ENCODE assay signal across 8 cellular contexts in genomic region chr1:151720974-151721787, GRCh38. TPM values are rescaled to one million over a fixed set of nuclear protein-coding genes. Genes with fewer than 3 reads are reported as not detected.
DNase-seq lines count a peak whose midpoint lies in the region; ATAC-seq and TF ChIP-seq lines count a peak whose summit lies in the region.

Gene RIIAD1, plus strand, starts transcription at chr1:151721522. Its CDS starts 15 bp downstream, at chr1:151721537.

- no peak for TF ChIP-seq POLR2A in gastroesophageal sphincter (IDR thresholded peaks at IDR 0.05)
- no peak for TF ChIP-seq POLR2A in ovary (IDR thresholded peaks at IDR 0.05)

- TF ChIP-seq CTCF in A673 (conservative IDR thresholded peaks at IDR 0.05; ENCODE audit: low read depth, low read length) = no peak
- peak in 1 of 4 experiments; percentile 21 for TF ChIP-seq CTCF in gastroesophageal sphincter (IDR thresholded peaks at IDR 0.05)
- no peak for TF ChIP-seq CTCF in ovary (IDR thresholded peaks at IDR 0.05)

- H3K27ac ChIP-seq in A673 (ENCODE audit: low read depth, low read length, poor library complexity, severe bottlenecking) (no peak within 1 kb of the TSS), gastroesophageal sphincter (peak within 1 kb of the TSS; percentile 76 to 89 (median 84)), ovary (peak within 1 kb of the TSS; percentile 17 to 68)

- peak; percentile 38 for DNase-seq in A673 (ENCODE audit: low spot score)
- peak; percentile 6 for DNase-seq in NCI-H1092 (lab: John Stamatoyannopoulos, UW)
- peak; percentile 46 to 60 for DNase-seq in activated T-cell treated with anti-CD3 and anti-CD28 coated beads, Interleukin-2, amount 50 U/mL, for 48 hours
- peak; percentile 42 to 67 (median 53) for DNase-seq in ovary
- no peak for DNase-seq in putamen (ENCODE audit: low spot score)
- no peak for DNase-seq in cortex of kidney (lab: John Stamatoyannopoulos, UW)

- no TSS peak for BruUV-seq in A673 (replicated peaks; lab: Mats Ljungman, UMichigan)

- TF ChIP-seq EP300 in gastroesophageal sphincter (IDR thresholded peaks at IDR 0.05) = no peak
- TF ChIP-seq EP300 in ovary (IDR thresholded peaks at IDR 0.05) = no peak

- POLR2A ChIA-PET in A673 (lab: Charles Lee; ENCODE audit: low non-redundant PET) = no interaction called here

- peak; percentile 67 for ATAC-seq in GM19025 (IDR thresholded peaks at IDR 0.05; ENCODE audit: low read depth, unreplicated experiment)
- peak; percentile 83 for ATAC-seq in gastroesophageal sphincter

- 10% methylated on average over 2 to 10 of the region's 44 CpGs for WGBS in gastroesophageal sphincter (ENCODE audit: low coverage in 1 of 2), 2 donors
- WGBS in ovary, 3 donors = 0 to 3% (median 1%) methylated on average over 28 to 44 of the region's 44 CpGs

- H3K4me1 ChIP-seq in A673 (ENCODE audit: insufficient read depth, low read length, poor library complexity, severe bottlenecking) (peaks cover 15% of the 10 kb centered on the region), gastroesophageal sphincter (peaks cover 0 to 60% (median 15%) of the 10 kb centered on the region in 3 donors), ovary (ENCODE audit: insufficient read depth) (peaks cover 9% of the 10 kb centered on the region)

- H3K27me3 ChIP-seq in A673 (replicated peaks; ENCODE audit: insufficient read depth, low read depth, low read length, poor library complexity) (peaks cover 82% of the 10 kb centered on the region), gastroesophageal sphincter (peaks cover 13% of the 10 kb centered on the region), ovary (no peaks in the 10 kb centered on the region)

- H3K9me3 ChIP-seq in A673 (ENCODE audit: low read depth, low read length, poor library complexity, severe bottlenecking) (no peaks in the 10 kb centered on the region), gastroesophageal sphincter (no peaks in the 10 kb centered on the region), ovary (no peaks in the 10 kb centered on the region)

- H3K36me3 ChIP-seq in A673 (ENCODE audit: insufficient read depth, low read length, poor library complexity, severe bottlenecking) = no peaks in the 10 kb centered on the region
- no peaks in the 10 kb centered on the region for H3K36me3 ChIP-seq in gastroesophageal sphincter
- no peaks in the 10 kb centered on the region for H3K36me3 ChIP-seq in ovary

- intact Hi-C loops in A673 (cut with micrococcal nuclease; ENCODE audit: unreplicated experiment) (no loop called here), ovary (cut with DNase I) (no loop called here)

- H3K4me3 ChIP-seq in A673 (ENCODE audit: low read depth, low read length, poor library complexity, severe bottlenecking) = peak within 1 kb of the TSS; percentile 33
- H3K4me3 ChIP-seq in gastroesophageal sphincter = peak within 1 kb of the TSS; percentile 52 to 58
- H3K4me3 ChIP-seq in ovary = peak within 1 kb of the TSS; percentile 43

- CTCF ChIA-PET in A673 (lab: Charles Lee) = no interaction called here

RNA-seq across cellular contexts. Expression of gene RIIAD1, which starts in this region (rescaled TPM):
- not detected in 2 replicates for total RNA-seq in A673 (2021)
- total RNA-seq in gastroesophageal sphincter = 1 to 10 TPM in 1 of 4 donors, not detected in 3; 1.4 TPM
- 10 to 100 TPM in 1 of 7 donors, under 1 TPM in 3, not detected in 3; 0.51 to 34.9 (median 0.61) TPM for total RNA-seq in ovary
- polyA plus RNA-seq in ovary = not detected

Comparison
In these comparisons a context has a peak if more than half of its experiments do, and no peak if none do; other contexts are left out.
1. Peak in DNase-seq and H3K4me3 ChIP-seq in A673; RNA of the gene not detected or under 1 TPM.
2. DNase-seq: peak in NCI-H1092 (single experiment), activated T-cell treated with anti-CD3 and anti-CD28 coated beads, Interleukin-2, amount 50 U/mL, for 48 hours (2 of 2) and ovary (5 of 5); none in putamen (single experiment) and cortex of kidney (single experiment).
3. Peak in every context shown above with its lines, with median percentiles within 50 percentile points of each other: H3K4me3 ChIP-seq.